ENCODE assay signal across 8 cellular contexts in genomic region chr9:97633859-97634485, GRCh38. TPM values are rescaled to one million over a fixed set of nuclear protein-coding genes. Genes with fewer than 3 reads are reported as not detected.
A peak's percentile ranks its signal among the peaks of the same experiment; 100 is the strongest.
DNase-seq lines count a peak whose midpoint lies in the region; ATAC-seq and TF ChIP-seq lines count a peak whose summit lies in the region.

No MANE protein-coding gene starts in this region.

- peaks cover 0 to 31% (median 1%) of the 10 kb centered on the region in 3 donors for H3K36me3 Mint-ChIP-seq in CD8-positive, alpha-beta memory T cell
- peaks cover 7% of the 10 kb centered on the region for H3K36me3 Mint-ChIP-seq in T-cell

- POLR2A ChIA-PET in CD8-positive, alpha-beta memory T cell (lab: Charles Lee) = interaction anchor here (0.9 to 2.4 kb wide), 7 partner anchors 59 to 622 kb away, joined by 3 to 22 read pairs (median 8); partner anchors contain the start of genes ANP32B, TBC1D2, TDRD7 and TRMO
- POLR2A ChIA-PET in T-cell (lab: Charles Lee) = interaction anchor here (0.6 to 2.1 kb wide), 11 partner anchors 9 to 979 kb away, joined by 3 to 19 read pairs (median 4); partner anchors contain the start of genes TRMO (in 1 of the 2), XPA (in 1 of the 2) and ZNF782 (in 1 of the 2)

- peak overlapping the region; percentile 89 for H3K27ac ChIP-seq in CD8-positive, alpha-beta memory T cell (ENCODE audit: low read depth, low read length)
- peak overlapping the region; percentile 92 to 94 for H3K27ac ChIP-seq in ovary

- H3K27me3 ChIP-seq in CD8-positive, alpha-beta memory T cell (ENCODE audit: insufficient read depth, low read length, poor library complexity, severe bottlenecking) = no peaks in the 10 kb centered on the region
- no peaks in the 10 kb centered on the region for H3K27me3 ChIP-seq in ovary

- TF ChIP-seq CTCF in HFF-Myc (IDR thresholded peaks at IDR 0.05; ENCODE audit: low read depth, low read length, missing control alignments) (no peak), fibroblast of mammary gland (conservative IDR thresholded peaks at IDR 0.05; ENCODE audit: control insufficient read depth, insufficient read depth, low read depth, low read length) (no peak), ovary (IDR thresholded peaks at IDR 0.05) (no peak)

- H3K27ac Mint-ChIP-seq in CD8-positive, alpha-beta memory T cell = peak overlapping the region; percentile 99 to 100 (median 100)
- peak overlapping the region; percentile 97 to 100 for H3K27ac Mint-ChIP-seq in T-cell

- CTCF ChIA-PET in CD8-positive, alpha-beta memory T cell (lab: Charles Lee) = interaction anchor here (0.8 to 2.8 kb wide), 10 partner anchors 15 to 623 kb away, joined by 3 to 19 read pairs (median 5); partner anchors contain the start of genes TDRD7 and XPA
- CTCF ChIA-PET in T-cell (lab: Charles Lee) = interaction anchor here (0.8 to 2.0 kb wide), 9 partner anchors 12 to 777 kb away, joined by 3 to 16 read pairs (median 4); partner anchors contain the start of genes TDRD7 (in 1 of the 2) and TRMO (in 1 of the 2)

- TF ChIP-seq EP300 in ovary (IDR thresholded peaks at IDR 0.05) = no peak

- TF ChIP-seq POLR2A in ovary (IDR thresholded peaks at IDR 0.05) = no peak

- H3K27me3 Mint-ChIP-seq in CD8-positive, alpha-beta memory T cell = no peaks in the 10 kb centered on the region
- H3K27me3 Mint-ChIP-seq in T-cell = no peaks in the 10 kb centered on the region

- peak overlapping the region; percentile 95 to 99 (median 98) for H3K4me3 Mint-ChIP-seq in CD8-positive, alpha-beta memory T cell
- peak overlapping the region; percentile 97 to 99 (median 98) for H3K4me3 Mint-ChIP-seq in T-cell

- no peaks in the 10 kb centered on the region for H3K9me3 ChIP-seq in CD8-positive, alpha-beta memory T cell (ENCODE audit: low read length)
- no peaks in the 10 kb centered on the region for H3K9me3 ChIP-seq in ovary

- no peaks in the 10 kb centered on the region for H3K36me3 ChIP-seq in CD8-positive, alpha-beta memory T cell (ENCODE audit: insufficient read depth, low read length)
- H3K36me3 ChIP-seq in ovary = no peaks in the 10 kb centered on the region

- H3K4me3 ChIP-seq in CD8-positive, alpha-beta memory T cell (ENCODE audit: low read length) = peak overlapping the region; percentile 75
- H3K4me3 ChIP-seq in HFF-Myc (replicated peaks; ENCODE audit: low read depth, low read length) (peak overlapping the region; percentile 91), fibroblast of mammary gland (ENCODE audit: control insufficient read depth, low read depth, low read length) (peak overlapping the region; percentile 93), ovary (peak overlapping the region; percentile 98)

- H3K4me1 Mint-ChIP-seq in CD8-positive, alpha-beta memory T cell = peaks cover 57 to 81% (median 73%) of the 10 kb centered on the region in 3 donors
- H3K4me1 Mint-ChIP-seq in T-cell = peaks cover 71 to 76% (median 72%) of the 10 kb centered on the region in 3 donors

- peaks cover 53% of the 10 kb centered on the region for H3K4me1 ChIP-seq in CD8-positive, alpha-beta memory T cell (ENCODE audit: insufficient read depth, low read length)
- H3K4me1 ChIP-seq in ovary (ENCODE audit: insufficient read depth) = peaks cover 9% of the 10 kb centered on the region

- peak in 1 of 5 donors; percentile 16 for DNase-seq in CD8-positive, alpha-beta memory T cell
- DNase-seq in HFF-Myc (ENCODE audit: extremely low read depth, low read depth) (no peak), T-cell (peak in 5 of 34 experiments; percentile 1 to 34 (median 6)), fibroblast of mammary gland (ENCODE audit: low read depth) (no peak), ovary (no peak), hippocampal formation (lab: John Stamatoyannopoulos, UW) (no peak)

- 0 to 1% (median 0%) methylated on average over 39 to 42 of the region's 42 CpGs for WGBS in ovary, 3 donors

- ATAC-seq in T-cell (replicated peaks in 1 of 4) = peak in 1 of 4 experiments; percentile 0
- no peak for ATAC-seq in HG02642 (IDR thresholded peaks at IDR 0.05; ENCODE audit: poor library complexity, unreplicated experiment)
- ATAC-seq in HG03196 (IDR thresholded peaks at IDR 0.05; ENCODE audit: unreplicated experiment) = no peak

- peaks cover 0 to 2% (median 0%) of the 10 kb centered on the region in 5 donors for H3K9me3 Mint-ChIP-seq in CD8-positive, alpha-beta memory T cell
- H3K9me3 Mint-ChIP-seq in T-cell = no peaks in the 10 kb centered on the region

- intact Hi-C loops in ovary (cut with DNase I) = no loop called here

RNA-seq across cellular contexts. Expression of gene NCBP1, which starts 0.4 kb away (rescaled TPM):
- 10 to 100 TPM; 47.7 to 49.6 TPM for total RNA-seq in CD8-positive, alpha-beta memory T cell
- 15.4 TPM for polyA plus RNA-seq in CD8-positive, alpha-beta memory T cell
- total RNA-seq in T-cell = 10 to 100 TPM; 31.9 to 38.7 (median 33.8) TPM
- 10 to 100 TPM; 15.2 to 32.0 (median 23.2) TPM for total RNA-seq in ovary
- polyA plus RNA-seq in ovary = 10 to 100 TPM in 1 of 2 donors, 1 to 10 TPM in 1; 8.6 to 18.3 TPM

RNA-seq across cellular contexts. Expression of gene TSTD2, which starts 0.8 kb away (rescaled TPM):
- 10 to 100 TPM; 13.8 to 14.7 TPM for total RNA-seq in CD8-positive, alpha-beta memory T cell
- 5.7 TPM for polyA plus RNA-seq in CD8-positive, alpha-beta memory T cell
- 10 to 100 TPM; 15.4 to 24.0 (median 17.9) TPM for total RNA-seq in T-cell
- total RNA-seq in ovary = 10 to 100 TPM; 11.4 to 32.2 (median 22.2) TPM
- 10 to 100 TPM; 12.3 to 16.9 TPM for polyA plus RNA-seq in ovary
